Comparison of ENCODE assay signal across 2 cellular contexts in the genomic region with DNA sequence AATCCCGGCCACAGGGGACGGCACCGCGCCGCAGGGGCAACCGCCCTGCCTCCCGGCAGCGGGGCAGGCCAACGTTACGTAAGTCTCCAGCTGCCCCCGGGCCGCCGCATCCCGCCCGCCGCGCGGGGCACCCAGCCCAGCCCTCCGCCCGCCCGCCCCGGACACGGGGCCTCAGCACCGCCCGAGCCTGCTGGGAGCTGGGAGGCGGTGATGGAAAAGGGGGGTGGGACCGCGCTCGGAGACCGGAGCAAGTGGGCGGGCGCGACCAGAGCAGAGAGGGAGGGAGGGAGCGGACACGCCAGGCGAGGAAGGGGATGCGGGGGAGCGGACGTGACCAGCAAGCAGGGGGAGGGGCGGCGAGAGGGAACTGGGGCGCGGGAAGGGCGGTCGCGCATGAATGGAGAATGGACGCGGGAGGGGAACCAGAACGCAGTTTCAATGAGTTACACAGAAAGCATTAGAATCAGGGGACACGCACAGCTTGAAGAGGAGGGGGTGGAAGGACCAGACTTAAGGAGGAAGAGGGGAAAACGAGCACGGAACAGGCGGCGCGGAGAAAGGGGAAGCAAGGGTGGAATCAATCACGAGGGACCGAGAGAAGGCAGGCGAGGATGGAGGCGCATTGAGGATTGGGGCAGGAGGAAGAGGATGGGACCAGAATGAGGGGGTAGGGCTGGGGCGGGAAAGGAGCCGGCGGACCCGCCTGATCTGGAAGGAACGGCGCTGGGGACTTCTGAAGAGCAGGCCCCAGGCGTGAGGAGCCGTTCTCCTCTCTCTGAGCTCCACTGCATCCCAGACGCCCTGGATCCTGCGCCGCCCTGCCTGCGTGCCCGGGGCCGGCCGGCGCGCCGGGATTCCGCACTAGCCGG.
TF ChIP-seq lines count a peak whose summit lies in the region.

No MANE protein-coding gene starts in this region.

TF ChIP-seq in GM23338, 12 proteins besides CTCF, POLR2A, EP300 and RAD21 (continued from another document):
- TF ChIP-seq, protein P1, sequence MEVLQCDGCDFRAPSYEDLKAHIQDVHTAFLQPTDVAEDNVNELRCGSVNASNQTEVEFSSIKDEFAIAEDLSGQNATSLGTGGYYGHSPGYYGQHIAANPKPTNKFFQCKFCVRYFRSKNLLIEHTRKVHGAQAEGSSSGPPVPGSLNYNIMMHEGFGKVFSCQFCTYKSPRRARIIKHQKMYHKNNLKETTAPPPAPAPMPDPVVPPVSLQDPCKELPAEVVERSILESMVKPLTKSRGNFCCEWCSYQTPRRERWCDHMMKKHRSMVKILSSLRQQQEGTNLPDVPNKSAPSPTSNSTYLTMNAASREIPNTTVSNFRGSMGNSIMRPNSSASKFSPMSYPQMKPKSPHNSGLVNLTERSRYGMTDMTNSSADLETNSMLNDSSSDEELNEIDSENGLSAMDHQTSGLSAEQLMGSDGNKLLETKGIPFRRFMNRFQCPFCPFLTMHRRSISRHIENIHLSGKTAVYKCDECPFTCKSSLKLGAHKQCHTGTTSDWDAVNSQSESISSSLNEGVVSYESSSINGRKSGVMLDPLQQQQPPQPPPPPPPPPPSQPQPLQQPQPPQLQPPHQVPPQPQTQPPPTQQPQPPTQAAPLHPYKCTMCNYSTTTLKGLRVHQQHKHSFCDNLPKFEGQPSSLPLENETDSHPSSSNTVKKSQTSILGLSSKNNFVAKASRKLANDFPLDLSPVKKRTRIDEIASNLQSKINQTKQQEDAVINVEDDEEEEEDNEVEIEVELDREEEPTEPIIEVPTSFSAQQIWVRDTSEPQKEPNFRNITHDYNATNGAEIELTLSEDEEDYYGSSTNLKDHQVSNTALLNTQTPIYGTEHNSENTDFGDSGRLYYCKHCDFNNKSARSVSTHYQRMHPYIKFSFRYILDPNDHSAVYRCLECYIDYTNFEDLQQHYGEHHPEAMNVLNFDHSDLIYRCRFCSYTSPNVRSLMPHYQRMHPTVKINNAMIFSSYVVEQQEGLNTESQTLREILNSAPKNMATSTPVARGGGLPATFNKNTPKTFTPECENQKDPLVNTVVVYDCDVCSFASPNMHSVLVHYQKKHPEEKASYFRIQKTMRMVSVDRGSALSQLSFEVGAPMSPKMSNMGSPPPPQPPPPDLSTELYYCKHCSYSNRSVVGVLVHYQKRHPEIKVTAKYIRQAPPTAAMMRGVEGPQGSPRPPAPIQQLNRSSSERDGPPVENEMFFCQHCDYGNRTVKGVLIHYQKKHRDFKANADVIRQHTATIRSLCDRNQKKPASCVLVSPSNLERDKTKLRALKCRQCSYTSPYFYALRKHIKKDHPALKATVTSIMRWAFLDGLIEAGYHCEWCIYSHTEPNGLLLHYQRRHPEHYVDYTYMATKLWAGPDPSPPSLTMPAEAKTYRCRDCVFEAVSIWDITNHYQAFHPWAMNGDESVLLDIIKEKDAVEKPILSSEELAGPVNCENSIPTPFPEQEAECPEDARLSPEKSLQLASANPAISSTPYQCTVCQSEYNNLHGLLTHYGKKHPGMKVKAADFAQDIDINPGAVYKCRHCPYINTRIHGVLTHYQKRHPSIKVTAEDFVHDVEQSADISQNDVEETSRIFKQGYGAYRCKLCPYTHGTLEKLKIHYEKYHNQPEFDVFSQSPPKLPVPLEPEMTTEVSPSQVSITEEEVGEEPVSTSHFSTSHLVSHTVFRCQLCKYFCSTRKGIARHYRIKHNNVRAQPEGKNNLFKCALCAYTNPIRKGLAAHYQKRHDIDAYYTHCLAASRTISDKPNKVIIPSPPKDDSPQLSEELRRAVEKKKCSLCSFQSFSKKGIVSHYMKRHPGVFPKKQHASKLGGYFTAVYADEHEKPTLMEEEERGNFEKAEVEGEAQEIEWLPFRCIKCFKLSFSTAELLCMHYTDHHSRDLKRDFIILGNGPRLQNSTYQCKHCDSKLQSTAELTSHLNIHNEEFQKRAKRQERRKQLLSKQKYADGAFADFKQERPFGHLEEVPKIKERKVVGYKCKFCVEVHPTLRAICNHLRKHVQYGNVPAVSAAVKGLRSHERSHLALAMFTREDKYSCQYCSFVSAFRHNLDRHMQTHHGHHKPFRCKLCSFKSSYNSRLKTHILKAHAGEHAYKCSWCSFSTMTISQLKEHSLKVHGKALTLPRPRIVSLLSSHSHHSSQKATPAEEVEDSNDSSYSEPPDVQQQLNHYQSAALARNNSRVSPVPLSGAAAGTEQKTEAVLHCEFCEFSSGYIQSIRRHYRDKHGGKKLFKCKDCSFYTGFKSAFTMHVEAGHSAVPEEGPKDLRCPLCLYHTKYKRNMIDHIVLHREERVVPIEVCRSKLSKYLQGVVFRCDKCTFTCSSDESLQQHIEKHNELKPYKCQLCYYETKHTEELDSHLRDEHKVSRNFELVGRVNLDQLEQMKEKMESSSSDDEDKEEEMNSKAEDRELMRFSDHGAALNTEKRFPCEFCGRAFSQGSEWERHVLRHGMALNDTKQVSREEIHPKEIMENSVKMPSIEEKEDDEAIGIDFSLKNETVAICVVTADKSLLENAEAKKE (CRISPR knock-in tag; IDR thresholded peaks at IDR 0.05): no peak
- TF ChIP-seq ZNF114 (CRISPR knock-in tag; IDR thresholded peaks at IDR 0.05) (no peak), NANOG (IDR thresholded peaks at IDR 0.05; ENCODE audit: borderline replicate concordance) (no peak), POLR2AphosphoS5 (IDR thresholded peaks at IDR 0.05; ENCODE audit: low read depth) (peak; percentile 58), EZH2 (IDR thresholded peaks at IDR 0.05; ENCODE audit: low read depth, unreplicated experiment) (no peak), EZH2phosphoT487 (IDR thresholded peaks at IDR 0.05; ENCODE audit: unreplicated experiment) (no peak), CREB1 (CRISPR knock-in tag; IDR thresholded peaks at IDR 0.05; ENCODE audit: low read depth) (peak; percentile 26; the same call in 1 of the 2 replicates)
- TF ChIP-seq, protein P2, sequence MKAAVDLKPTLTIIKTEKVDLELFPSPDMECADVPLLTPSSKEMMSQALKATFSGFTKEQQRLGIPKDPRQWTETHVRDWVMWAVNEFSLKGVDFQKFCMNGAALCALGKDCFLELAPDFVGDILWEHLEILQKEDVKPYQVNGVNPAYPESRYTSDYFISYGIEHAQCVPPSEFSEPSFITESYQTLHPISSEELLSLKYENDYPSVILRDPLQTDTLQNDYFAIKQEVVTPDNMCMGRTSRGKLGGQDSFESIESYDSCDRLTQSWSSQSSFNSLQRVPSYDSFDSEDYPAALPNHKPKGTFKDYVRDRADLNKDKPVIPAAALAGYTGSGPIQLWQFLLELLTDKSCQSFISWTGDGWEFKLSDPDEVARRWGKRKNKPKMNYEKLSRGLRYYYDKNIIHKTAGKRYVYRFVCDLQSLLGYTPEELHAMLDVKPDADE (IDR thresholded peaks at IDR 0.05): no peak

TF ChIP-seq in liver, 16 proteins besides CTCF, POLR2A, EP300 and RAD21 (continued from another document):
- TF ChIP-seq, protein P3, sequence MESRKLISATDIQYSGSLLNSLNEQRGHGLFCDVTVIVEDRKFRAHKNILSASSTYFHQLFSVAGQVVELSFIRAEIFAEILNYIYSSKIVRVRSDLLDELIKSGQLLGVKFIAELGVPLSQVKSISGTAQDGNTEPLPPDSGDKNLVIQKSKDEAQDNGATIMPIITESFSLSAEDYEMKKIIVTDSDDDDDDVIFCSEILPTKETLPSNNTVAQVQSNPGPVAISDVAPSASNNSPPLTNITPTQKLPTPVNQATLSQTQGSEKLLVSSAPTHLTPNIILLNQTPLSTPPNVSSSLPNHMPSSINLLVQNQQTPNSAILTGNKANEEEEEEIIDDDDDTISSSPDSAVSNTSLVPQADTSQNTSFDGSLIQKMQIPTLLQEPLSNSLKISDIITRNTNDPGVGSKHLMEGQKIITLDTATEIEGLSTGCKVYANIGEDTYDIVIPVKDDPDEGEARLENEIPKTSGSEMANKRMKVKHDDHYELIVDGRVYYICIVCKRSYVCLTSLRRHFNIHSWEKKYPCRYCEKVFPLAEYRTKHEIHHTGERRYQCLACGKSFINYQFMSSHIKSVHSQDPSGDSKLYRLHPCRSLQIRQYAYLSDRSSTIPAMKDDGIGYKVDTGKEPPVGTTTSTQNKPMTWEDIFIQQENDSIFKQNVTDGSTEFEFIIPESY (IDR thresholded peaks at IDR 0.05): no peak
- TF ChIP-seq, protein P4, sequence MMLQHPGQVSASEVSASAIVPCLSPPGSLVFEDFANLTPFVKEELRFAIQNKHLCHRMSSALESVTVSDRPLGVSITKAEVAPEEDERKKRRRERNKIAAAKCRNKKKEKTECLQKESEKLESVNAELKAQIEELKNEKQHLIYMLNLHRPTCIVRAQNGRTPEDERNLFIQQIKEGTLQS (IDR thresholded peaks at IDR 0.05): no peak
- TF ChIP-seq, protein P5, sequence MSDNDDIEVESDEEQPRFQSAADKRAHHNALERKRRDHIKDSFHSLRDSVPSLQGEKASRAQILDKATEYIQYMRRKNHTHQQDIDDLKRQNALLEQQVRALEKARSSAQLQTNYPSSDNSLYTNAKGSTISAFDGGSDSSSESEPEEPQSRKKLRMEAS (IDR thresholded peaks at IDR 0.05): no peak
- TF ChIP-seq JUND (IDR thresholded peaks at IDR 0.05): no peak
